In the genomic region with DNA sequence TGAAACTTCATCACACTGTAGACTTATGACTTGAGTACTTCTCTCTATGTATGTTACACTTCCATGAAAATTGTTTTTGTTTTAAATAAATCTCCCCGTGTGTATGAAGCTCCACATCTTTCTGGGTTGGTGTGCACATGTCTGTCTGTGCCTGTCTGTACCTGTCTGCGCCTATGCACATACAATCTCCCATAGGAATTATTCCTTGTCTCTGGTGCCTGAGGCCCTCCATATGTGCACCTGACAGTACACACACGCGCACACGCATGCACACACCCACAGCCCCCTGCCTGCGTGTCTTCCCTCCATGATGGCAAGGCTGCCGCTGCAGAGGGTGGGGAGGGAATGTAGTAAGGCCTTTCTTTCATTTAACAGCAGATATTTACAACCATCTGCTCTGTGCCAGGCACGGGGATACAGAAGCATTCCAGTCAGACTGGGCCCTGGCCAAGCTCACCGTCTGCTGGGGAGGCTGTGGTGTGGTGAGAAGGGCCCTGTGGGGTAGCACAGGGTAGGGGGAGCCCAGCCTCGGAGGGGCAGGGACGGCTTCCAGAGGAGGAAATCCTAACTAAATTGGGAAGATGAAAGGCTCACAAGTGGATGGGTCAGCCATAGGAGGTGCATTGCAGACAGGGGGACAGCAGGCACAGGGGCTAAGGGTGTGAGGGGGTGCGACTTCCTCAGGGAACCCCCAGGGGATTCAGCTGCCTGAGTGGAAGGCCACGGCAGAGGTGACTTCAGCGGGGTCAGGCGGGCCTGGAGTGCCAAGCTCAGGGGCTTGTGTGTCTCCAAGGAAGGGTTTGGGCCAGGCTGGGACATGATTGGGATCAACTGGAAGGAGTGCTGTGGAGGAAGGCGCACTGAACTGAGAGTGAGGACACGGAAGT, we compare ENCODE assay signal across 10 cellular contexts. TPM values are rescaled to one million over a fixed set of nuclear protein-coding genes. Genes with fewer than 3 reads are reported as not detected.
DNase-seq lines count a peak whose midpoint lies in the region; ATAC-seq and TF ChIP-seq lines count a peak whose summit lies in the region.
"Had no signal": no experiment of that assay in that cellular context is flagged by ENCODE, and none has a peak within 500 bp of the region (broad histone marks: within the 10 kb centered on the region; RNA-seq: fewer than 3 reads in every experiment).

No MANE protein-coding gene starts in this region.

- H3K27ac ChIP-seq in HUES64 (ENCODE audit: low read depth, low read length) (no peak overlapping the region), thoracic aorta (no peak overlapping the region)

- H3K27me3 ChIP-seq in HUES64 (ENCODE audit: insufficient read depth, low read length) = peaks cover 21% of the 10 kb centered on the region
- H3K27me3 ChIP-seq in adipocyte (replicated peaks; ENCODE audit: control insufficient read depth, insufficient read depth, low read length) = no peaks in the 10 kb centered on the region
- peaks cover 16% of the 10 kb centered on the region for H3K27me3 ChIP-seq in iPS-15b (ENCODE audit: control insufficient read depth, insufficient read depth, low read length)
- no peaks in the 10 kb centered on the region for H3K27me3 ChIP-seq in thoracic aorta (replicated peaks; ENCODE audit: insufficient read depth)

- H3K9ac ChIP-seq in HUES64 (ENCODE audit: low read depth, low read length) (peak overlapping the region; percentile 38; the same call in 1 of the 2 replicates), adipocyte (ENCODE audit: low read length) (peak overlapping the region; percentile 2), iPS-15b (ENCODE audit: low read depth, low read length) (peak overlapping the region; percentile 58)

- TF ChIP-seq CTCF in thoracic aorta (IDR thresholded peaks at IDR 0.05) (no peak), lower leg skin (IDR thresholded peaks at IDR 0.05) (no peak), nephron progenitor cell (IDR thresholded peaks at IDR 0.05) (no peak)

- intact Hi-C loops in lower leg skin (cut with DNase I; ENCODE audit: low total_unique reads) = loop anchor here (2.0 to 5.0 kb wide), 2 partner anchors 216 to 736 kb away; no protein-coding TSS in a partner anchor

- H3K36me3 ChIP-seq in HUES64 (ENCODE audit: insufficient read depth, low read length) (no peaks in the 10 kb centered on the region), adipocyte (ENCODE audit: control insufficient read depth, insufficient read depth, low read length, severe bottlenecking) (no peaks in the 10 kb centered on the region), iPS-15b (ENCODE audit: control insufficient read depth, insufficient read depth, low read length) (no peaks in the 10 kb centered on the region), thoracic aorta (no peaks in the 10 kb centered on the region)

- no peak for TF ChIP-seq POLR2A in lower leg skin (IDR thresholded peaks at IDR 0.05)

- 81% methylated on average over 17 of the region's 17 CpGs for WGBS in HUES64
- 44% methylated on average over 17 of the region's 17 CpGs for WGBS in lower leg skin, 2 donors

- no peaks in the 10 kb centered on the region for H3K9me3 ChIP-seq in HUES64 (ENCODE audit: insufficient read depth, low read depth, low read length)
- no peaks in the 10 kb centered on the region for H3K9me3 ChIP-seq in adipocyte (ENCODE audit: control insufficient read depth, low read length)
- no peaks in the 10 kb centered on the region for H3K9me3 ChIP-seq in iPS-15b (ENCODE audit: control insufficient read depth, insufficient read depth, low read length)
- no peaks in the 10 kb centered on the region for H3K9me3 ChIP-seq in thoracic aorta

- peaks cover 28% of the 10 kb centered on the region for H3K4me1 Mint-ChIP-seq in nephron progenitor cell

- H3K4me3 Mint-ChIP-seq in nephron progenitor cell = no peak overlapping the region

- no peaks in the 10 kb centered on the region for H3K36me3 Mint-ChIP-seq in nephron progenitor cell (ENCODE audit: low read depth)

- no peaks in the 10 kb centered on the region for H3K9me3 Mint-ChIP-seq in nephron progenitor cell

- H3K4me1 ChIP-seq in HUES64 (ENCODE audit: insufficient read depth, low read length) (peaks cover 7% of the 10 kb centered on the region; the same call in 1 of the 2 replicates), adipocyte (ENCODE audit: control insufficient read depth, insufficient read depth, low read length) (peaks cover 11% of the 10 kb centered on the region), iPS-15b (ENCODE audit: control insufficient read depth, insufficient read depth, low read length) (peaks cover 2% of the 10 kb centered on the region), thoracic aorta (ENCODE audit: control insufficient read depth in 1 of 2, low read depth in 2 of 2) (peaks cover 7% of the 10 kb centered on the region in 2 donors)

- H3K27me3 Mint-ChIP-seq in nephron progenitor cell (ENCODE audit: low read depth, poor library complexity) = peaks cover 10% of the 10 kb centered on the region

- H3K4me3 ChIP-seq in HUES64 (ENCODE audit: low read length) (peak overlapping the region; percentile 48), adipocyte (ENCODE audit: low read length) (no peak overlapping the region), iPS-15b (ENCODE audit: low read depth, low read length) (peak overlapping the region; percentile 46), thoracic aorta (peak overlapping the region; percentile 59), lower leg skin (ENCODE audit: low read depth, poor library complexity, severe bottlenecking) (no peak overlapping the region)

- H3K27ac Mint-ChIP-seq in nephron progenitor cell = no peak overlapping the region

- no peak for DNase-seq in adipocyte (ENCODE audit: low read depth)
- no peak for DNase-seq in thoracic aorta (ENCODE audit: low spot score)
- DNase-seq in lower leg skin (ENCODE audit: low spot score in 2 of 2) = no peak
- DNase-seq in nephron progenitor cell = no peak

- ATAC-seq in thoracic aorta (ENCODE audit: insufficient number of reproducible peaks, low FRiP score, low read depth) (no peak), GM21723 (IDR thresholded peaks at IDR 0.05; ENCODE audit: unreplicated experiment) (no peak)

RNA-seq across cellular contexts. Expression of a gene that starts 26.1 kb away (rescaled TPM):
- polyA plus RNA-seq in HUES64 (2013, experiment 1 of 2) = 300 TPM
- polyA plus RNA-seq in HUES64 (2013, experiment 2 of 2) = 301 TPM
- total RNA-seq in thoracic aorta (100 to 1,000 TPM; 130 to 175 TPM), lower leg skin (10 to 100 TPM; 18.1 to 96.0 (median 58.2) TPM)

RNA-seq across cellular contexts. Expression of a gene that starts 30.0 kb away (rescaled TPM):
- not detected for polyA plus RNA-seq in HUES64 (2013, experiment 1 of 2)
- not detected for polyA plus RNA-seq in HUES64 (2013, experiment 2 of 2)
- not detected for total RNA-seq in thoracic aorta
- 100 to 1,000 TPM; 114 to 250 (median 183) TPM for total RNA-seq in lower leg skin
- total RNA-seq: OCI-LY7, ureter had no signal
- polyA plus RNA-seq: neural cell had no signal

RNA-seq across cellular contexts. Expression of a gene that starts 44.6 kb away (rescaled TPM):
- not detected for polyA plus RNA-seq in HUES64 (2013, experiment 1 of 2)
- polyA plus RNA-seq in HUES64 (2013, experiment 2 of 2) = not detected
- total RNA-seq in thoracic aorta (not detected), lower leg skin (100 to 1,000 TPM in 2 of 4 donors, 10 to 100 TPM in 1, 1 to 10 TPM in 1; 8.5 to 259 (median 78.2) TPM)
- total RNA-seq: OCI-LY7, ureter had no signal
- polyA plus RNA-seq: neural cell had no signal

Comparison
In these comparisons a context has a peak if more than half of its experiments do, and no peak if none do; other contexts are left out.
1. H3K4me3 ChIP-seq: peak in HUES64 (single experiment), iPS-15b (single experiment) and thoracic aorta (single experiment); none in adipocyte (single experiment) and lower leg skin (single experiment).
2. H3K9ac ChIP-seq: peak in every context shown above with its lines; median percentile 58 in iPS-15b; 38 in HUES64; 2 in adipocyte.
3. RNA of a gene that starts 30.0 kb away (total RNA-seq): 114 to 250 TPM in lower leg skin; not detected in thoracic aorta; every median in the first group is over 10 times any median in the second.
4. RNA of a gene that starts 44.6 kb away (total RNA-seq): 8.5 to 259 TPM in lower leg skin; not detected in thoracic aorta; every median in the first group is over 4 times any median in the second.